1 cellular context compared by ENCODE assay signal in the genomic region with DNA sequence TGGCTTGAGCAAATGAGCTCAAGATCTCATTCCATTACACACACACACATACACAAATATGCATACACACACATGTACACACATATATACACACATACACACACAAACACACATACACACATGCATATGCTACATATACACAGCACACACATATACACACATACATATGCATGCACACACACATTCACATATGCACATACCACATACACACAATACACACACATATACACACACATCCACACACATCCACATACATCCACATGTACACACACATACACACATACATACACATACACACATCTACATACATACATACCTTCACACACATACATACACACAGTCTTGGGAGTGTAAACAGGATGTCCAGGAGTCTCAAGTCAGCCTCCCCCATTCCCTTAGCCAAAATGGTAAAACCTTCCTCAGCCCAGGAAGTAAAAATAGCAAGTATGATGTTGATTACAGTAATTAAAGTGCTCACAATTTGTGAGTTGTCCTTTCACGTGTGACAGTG.
TF ChIP-seq lines count a peak whose summit lies in the region.

No MANE protein-coding gene starts in this region.

TF ChIP-seq in HEK293, 187 proteins besides CTCF, POLR2A, EP300 and RAD21 (continued from another document):
- TF ChIP-seq ZNF521 (tag by site-specific recombination; IDR thresholded peaks at IDR 0.05) (0 out of 2 replicates have a peak, but pooled peaks have one; percentile 50), ZNF473 (tag by site-specific recombination; IDR thresholded peaks at IDR 0.05) (peak; percentile 24; the same call in 1 of the 2 replicates), ZIC2 (tag by site-specific recombination; IDR thresholded peaks at IDR 0.05) (no peak), PRDM2 (tag by site-specific recombination; IDR thresholded peaks at IDR 0.05; ENCODE audit: borderline replicate concordance) (no peak), ZNF561 (tag by site-specific recombination; IDR thresholded peaks at IDR 0.05; ENCODE audit: borderline replicate concordance) (no peak), ZNF157 (tag by site-specific recombination; IDR thresholded peaks at IDR 0.05) (0 out of 2 replicates have a peak, but pooled peaks have one; percentile 32), ZNF776 (tag by site-specific recombination; IDR thresholded peaks at IDR 0.05; ENCODE audit: borderline replicate concordance) (peak; percentile 10; the same call in 1 of the 2 replicates), ZNF274 (IDR thresholded peaks at IDR 0.05; ENCODE audit: low read length) (no peak), ZNF274 (tag by site-specific recombination; IDR thresholded peaks at IDR 0.05; ENCODE audit: borderline replicate concordance) (no peak), ZNF221 (tag by site-specific recombination; IDR thresholded peaks at IDR 0.05; ENCODE audit: borderline replicate concordance) (no peak), ZNF510 (tag by site-specific recombination; IDR thresholded peaks at IDR 0.05; ENCODE audit: insufficient replicate concordance) (no peak), HOXC10 (CRISPR knock-in tag; IDR thresholded peaks at IDR 0.05) (no peak), ZNF16 (tag by site-specific recombination; IDR thresholded peaks at IDR 0.05; ENCODE audit: low read depth) (no peak), YY1 (tag by site-specific recombination; IDR thresholded peaks at IDR 0.05) (no peak), ZBTB48 (tag by site-specific recombination; IDR thresholded peaks at IDR 0.05) (peak; percentile 24; the same call in 1 of the 2 replicates), KLF8 (tag by site-specific recombination; IDR thresholded peaks at IDR 0.05) (no peak)
- TF ChIP-seq, protein P1, sequence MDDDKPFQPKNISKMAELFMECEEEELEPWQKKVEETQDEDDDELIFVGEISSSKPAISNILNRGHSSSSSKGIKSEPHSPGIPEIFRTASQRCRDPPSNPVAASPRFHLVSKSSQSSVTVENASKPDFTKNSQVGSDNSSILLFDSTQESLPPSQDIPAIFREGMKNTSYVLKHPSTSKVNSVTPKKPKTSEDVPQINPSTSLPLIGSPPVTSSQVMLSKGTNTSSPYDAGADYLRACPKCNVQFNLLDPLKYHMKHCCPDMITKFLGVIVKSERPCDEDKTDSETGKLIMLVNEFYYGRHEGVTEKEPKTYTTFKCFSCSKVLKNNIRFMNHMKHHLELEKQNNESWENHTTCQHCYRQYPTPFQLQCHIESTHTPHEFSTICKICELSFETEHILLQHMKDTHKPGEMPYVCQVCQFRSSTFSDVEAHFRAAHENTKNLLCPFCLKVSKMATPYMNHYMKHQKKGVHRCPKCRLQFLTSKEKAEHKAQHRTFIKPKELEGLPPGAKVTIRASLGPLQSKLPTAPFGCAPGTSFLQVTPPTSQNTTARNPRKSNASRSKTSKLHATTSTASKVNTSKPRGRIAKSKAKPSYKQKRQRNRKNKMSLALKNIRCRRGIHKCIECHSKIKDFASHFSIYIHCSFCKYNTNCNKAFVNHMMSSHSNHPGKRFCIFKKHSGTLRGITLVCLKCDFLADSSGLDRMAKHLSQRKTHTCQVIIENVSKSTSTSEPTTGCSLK (tag by site-specific recombination; IDR thresholded peaks at IDR 0.05) = peak; percentile 96
- TF ChIP-seq, protein P2, sequence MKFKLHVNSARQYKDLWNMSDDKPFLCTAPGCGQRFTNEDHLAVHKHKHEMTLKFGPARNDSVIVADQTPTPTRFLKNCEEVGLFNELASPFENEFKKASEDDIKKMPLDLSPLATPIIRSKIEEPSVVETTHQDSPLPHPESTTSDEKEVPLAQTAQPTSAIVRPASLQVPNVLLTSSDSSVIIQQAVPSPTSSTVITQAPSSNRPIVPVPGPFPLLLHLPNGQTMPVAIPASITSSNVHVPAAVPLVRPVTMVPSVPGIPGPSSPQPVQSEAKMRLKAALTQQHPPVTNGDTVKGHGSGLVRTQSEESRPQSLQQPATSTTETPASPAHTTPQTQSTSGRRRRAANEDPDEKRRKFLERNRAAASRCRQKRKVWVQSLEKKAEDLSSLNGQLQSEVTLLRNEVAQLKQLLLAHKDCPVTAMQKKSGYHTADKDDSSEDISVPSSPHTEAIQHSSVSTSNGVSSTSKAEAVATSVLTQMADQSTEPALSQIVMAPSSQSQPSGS (tag by site-specific recombination; IDR thresholded peaks at IDR 0.05; ENCODE audit: low read depth) = no peak
- TF ChIP-seq, protein P3, sequence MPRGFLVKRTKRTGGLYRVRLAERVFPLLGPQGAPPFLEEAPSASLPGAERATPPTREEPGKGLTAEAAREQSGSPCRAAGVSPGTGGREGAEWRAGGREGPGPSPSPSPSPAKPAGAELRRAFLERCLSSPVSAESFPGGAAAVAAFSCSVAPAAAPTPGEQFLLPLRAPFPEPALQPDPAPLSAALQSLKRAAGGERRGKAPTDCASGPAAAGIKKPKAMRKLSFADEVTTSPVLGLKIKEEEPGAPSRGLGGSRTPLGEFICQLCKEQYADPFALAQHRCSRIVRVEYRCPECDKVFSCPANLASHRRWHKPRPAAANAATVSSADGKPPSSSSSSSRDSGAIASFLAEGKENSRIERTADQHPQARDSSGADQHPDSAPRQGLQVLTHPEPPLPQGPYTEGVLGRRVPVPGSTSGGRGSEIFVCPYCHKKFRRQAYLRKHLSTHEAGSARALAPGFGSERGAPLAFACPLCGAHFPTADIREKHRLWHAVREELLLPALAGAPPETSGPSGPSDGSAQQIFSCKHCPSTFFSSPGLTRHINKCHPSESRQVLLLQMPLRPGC (tag by site-specific recombination; IDR thresholded peaks at IDR 0.05) = 0 out of 2 replicates have a peak, but pooled peaks have one; percentile 23
- TF ChIP-seq, protein P4, sequence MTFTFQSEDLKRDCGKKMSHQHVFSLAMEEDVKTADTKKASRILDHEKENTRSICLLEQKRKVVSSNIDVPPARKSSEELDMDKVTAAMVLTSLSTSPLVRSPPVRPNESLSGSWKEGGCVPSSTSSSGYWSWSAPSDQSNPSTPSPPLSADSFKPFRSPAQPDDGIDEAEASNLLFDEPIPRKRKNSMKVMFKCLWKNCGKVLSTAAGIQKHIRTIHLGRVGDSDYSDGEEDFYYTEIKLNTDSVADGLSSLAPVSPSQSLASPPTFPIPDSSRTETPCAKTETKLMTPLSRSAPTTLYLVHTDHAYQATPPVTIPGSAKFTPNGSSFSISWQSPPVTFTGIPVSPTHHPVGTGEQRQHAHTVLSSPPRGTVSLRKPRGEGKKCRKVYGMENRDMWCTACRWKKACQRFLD (tag by site-specific recombination; IDR thresholded peaks at IDR 0.05) = no peak
